In the genomic region with DNA sequence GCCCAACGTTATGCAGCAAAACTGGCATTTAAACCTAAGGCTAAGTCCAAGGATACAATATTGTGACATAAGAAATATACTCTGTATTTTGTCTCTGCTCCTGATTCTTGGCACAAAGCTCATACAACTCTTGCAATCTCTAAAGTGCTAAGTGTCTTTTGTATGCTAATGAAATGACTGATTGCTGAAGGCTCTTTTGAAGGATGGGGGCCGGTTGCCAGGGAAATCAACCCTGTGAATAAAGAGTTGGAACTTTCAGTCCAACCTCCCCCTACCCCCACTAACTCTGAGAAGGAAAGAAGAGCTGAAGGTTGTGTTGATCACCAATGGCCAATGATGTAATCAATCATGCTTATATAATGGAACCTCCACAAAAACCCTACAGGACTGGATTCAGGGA, we compare ENCODE assay signal across 26 cellular contexts.
"Had no signal": no experiment of that assay in that cellular context is flagged by ENCODE, and none has a peak within 500 bp of the region (broad histone marks: within the 10 kb centered on the region; RNA-seq: fewer than 3 reads in every experiment).

No MANE protein-coding gene starts in this region.

- H3K9me3 ChIP-seq: adrenal gland, ascending aorta, esophagus muscularis mucosa, gastroesophageal sphincter, heart left ventricle, thyroid gland, upper lobe of right lung had no signal

- H3K4me3 ChIP-seq: adrenal gland, ascending aorta, esophagus muscularis mucosa, gastroesophageal sphincter, heart left ventricle, lung, thyroid gland, upper lobe of right lung had no signal

- H3K36me3 ChIP-seq: adrenal gland, ascending aorta, brain microvascular endothelial cell, esophagus muscularis mucosa, gastroesophageal sphincter, heart left ventricle, thyroid gland had no signal

- H3K4me1 ChIP-seq: thyroid gland had no signal

- H3K27me3 ChIP-seq: adrenal gland, ascending aorta, brain microvascular endothelial cell, esophagus muscularis mucosa, gastroesophageal sphincter, heart left ventricle, thyroid gland, upper lobe of right lung had no signal

- H3K27ac ChIP-seq: adrenal gland, ascending aorta, brain microvascular endothelial cell, esophagus muscularis mucosa, gastroesophageal sphincter, heart left ventricle, thyroid gland, upper lobe of right lung had no signal

- FAIRE-seq: kidney had no signal

- ATAC-seq: activated CD4-positive, alpha-beta T cell treated with anti-CD3 and anti-CD28 coated beads for 36 hours; activated T-cell treated with anti-CD3 and anti-CD28 coated beads, Interleukin-2, amount 50 U/mL, for 4 hours; effector memory CD8-positive, alpha-beta T cell; gastroesophageal sphincter; heart left ventricle; left lobe of liver; upper lobe of right lung; WTC11 had no signal

- DNase-seq: activated CD4-positive, alpha-beta T cell treated with anti-CD3 and anti-CD28 coated beads for 36 hours; activated CD4-positive, alpha-beta T cell treated with anti-CD3 and anti-CD28 coated beads, Interleukin-2, amount 50 U/mL, for 4 hours; activated CD8-positive, alpha-beta memory T cell treated with anti-CD3 and anti-CD28 coated beads, Interleukin-2, amount 50 U/mL, for 48 hours; activated naive CD4-positive, alpha-beta T cell; activated T-cell treated with anti-CD3 and anti-CD28 coated beads, Interleukin-2, amount 50 U/mL, for 4 hours; adrenal gland; brain microvascular endothelial cell; central memory CD4-positive, alpha-beta T cell; dermis blood vessel endothelial cell; effector memory CD8-positive, alpha-beta T cell; heart left ventricle; kidney; midbrain; occipital lobe; posterior cingulate gyrus; stimulated activated CD4-positive, alpha-beta T cell treated with anti-CD3 and anti-CD28 coated beads, Interleukin-4, amount 100 ng/mL, for 24 hours; stimulated activated naive CD4-positive, alpha-beta T cell treated with Interleukin-2 at 50 U/mL for 16 hours; T-helper 9 cell; thyroid gland; upper lobe of right lung had no signal
